In the genomic region with DNA sequence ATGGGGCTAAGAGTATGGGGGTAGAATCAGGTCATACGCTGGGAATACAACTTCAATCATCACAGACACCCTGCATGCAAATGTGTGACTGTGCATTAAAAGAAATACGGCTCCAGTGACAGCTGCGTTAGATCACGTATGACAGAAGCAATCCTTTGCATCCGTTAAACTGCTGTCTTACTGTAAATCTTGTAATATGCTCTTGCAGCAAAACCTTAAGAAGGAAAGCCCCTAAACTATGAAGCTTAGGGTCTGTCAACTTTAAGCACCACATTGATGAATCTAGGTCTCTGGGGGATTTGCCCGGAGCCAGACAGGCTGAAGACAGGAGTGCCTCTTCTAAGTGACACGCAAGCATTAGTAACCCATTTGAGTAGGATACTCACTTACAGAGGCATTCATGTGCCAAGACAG, we compare ENCODE assay signal across 13 cellular contexts.
A peak's percentile ranks its signal among the peaks of the same experiment; 100 is the strongest.
DNase-seq lines count a peak whose midpoint lies in the region; ATAC-seq and TF ChIP-seq lines count a peak whose summit lies in the region.
"Had no signal": no experiment of that assay in that cellular context is flagged by ENCODE, and none has a peak within 500 bp of the region (broad histone marks: within the 10 kb centered on the region; RNA-seq: fewer than 3 reads in every experiment).

No MANE protein-coding gene starts in this region.

- no peak overlapping the region for H2AFZ ChIP-seq in mesenchymal stem cell (ENCODE audit: low read depth, low read length)

- no peak overlapping the region for H3K9ac ChIP-seq in mesenchymal stem cell (ENCODE audit: low read length)

- H3K27me3 ChIP-seq in heart right ventricle = no peaks in the 10 kb centered on the region
- no peaks in the 10 kb centered on the region for H3K27me3 ChIP-seq in right atrium auricular region
- H3K27me3 ChIP-seq in mesenchymal stem cell (ENCODE audit: control insufficient read depth in 1 of 2, insufficient read depth in 1 of 2, low read length in 2 of 2) = no peaks in the 10 kb centered on the region

- H2BK15ac ChIP-seq in mesenchymal stem cell (ENCODE audit: low read depth, poor library complexity, severe bottlenecking) = no peak overlapping the region

- H3K4me1 ChIP-seq in heart right ventricle (peaks cover 36 to 96% (median 82%) of the 10 kb centered on the region in 9 donors), right atrium auricular region (peaks cover 0 to 78% of the 10 kb centered on the region in 2 donors), mesenchymal stem cell (ENCODE audit: control insufficient read depth, insufficient read depth, low read depth, low read length) (peaks cover 14% of the 10 kb centered on the region)

- H2BK12ac ChIP-seq in mesenchymal stem cell (ENCODE audit: low read length in 2 of 2) = no peak overlapping the region

- TF ChIP-seq CTCF in heart right ventricle (IDR thresholded peaks at IDR 0.05) (no peak), right atrium auricular region (IDR thresholded peaks at IDR 0.05) (no peak)

- no peak overlapping the region for H3K4me3 Mint-ChIP-seq in activated T-helper 17 cell treated with anti-CD3 and anti-CD28 coated beads, Interleukin-2, amount 50 U/mL, for 72 hours
- H3K4me3 Mint-ChIP-seq: endodermal cell had no signal

- intact Hi-C loops in heart right ventricle (cut with DNase I) = loop anchor here in 7 of 10 donors (5.0 to 10.0 kb wide), 7 partner anchors 34 to 434 kb away; no protein-coding TSS in a partner anchor

- H3K36me3 Mint-ChIP-seq in activated T-helper 17 cell treated with anti-CD3 and anti-CD28 coated beads, Interleukin-2, amount 50 U/mL, for 72 hours (ENCODE audit: low read depth) = peaks cover 80% of the 10 kb centered on the region

- H3K18ac ChIP-seq in mesenchymal stem cell (ENCODE audit: low read depth in 1 of 2, low read length in 2 of 2) = no peak overlapping the region

- H2BK120ac ChIP-seq in mesenchymal stem cell (ENCODE audit: low read depth, low read length) = no peak overlapping the region

- H2AK5ac ChIP-seq in mesenchymal stem cell (ENCODE audit: low read length, severe bottlenecking) = no peak overlapping the region

- peaks cover 13% of the 10 kb centered on the region for H3K79me1 ChIP-seq in mesenchymal stem cell (replicated peaks; ENCODE audit: low read length, poor library complexity, severe bottlenecking)

- H3K4me1 Mint-ChIP-seq in activated T-helper 17 cell treated with anti-CD3 and anti-CD28 coated beads, Interleukin-2, amount 50 U/mL, for 72 hours = peaks cover 13% of the 10 kb centered on the region

- no peak overlapping the region for H2BK5ac ChIP-seq in mesenchymal stem cell (ENCODE audit: low read depth, low read length, poor library complexity, severe bottlenecking)

- H3K27ac ChIP-seq in heart right ventricle (peak overlapping the region; percentile 1 to 95 (median 65)), right atrium auricular region (peak overlapping the region in 1 of 2 donors; percentile 54), mesenchymal stem cell (ENCODE audit: low read length, poor library complexity, severe bottlenecking) (no peak overlapping the region)
- H3K27ac ChIP-seq: VCaP had no signal

- WGBS in heart right ventricle, 2 donors = 43 to 46% methylated on average over 7 of the region's 7 CpGs
- 60% methylated on average over 7 of the region's 7 CpGs for WGBS in mesenchymal stem cell

- H3K4me2 ChIP-seq in mesenchymal stem cell (ENCODE audit: low read length, poor library complexity, severe bottlenecking) = no peak overlapping the region

- H3K9me3 ChIP-seq in heart right ventricle (no peaks in the 10 kb centered on the region), right atrium auricular region (no peaks in the 10 kb centered on the region), mesenchymal stem cell (ENCODE audit: control insufficient read depth, low read length) (no peaks in the 10 kb centered on the region)

- no peak overlapping the region for H3K14ac ChIP-seq in mesenchymal stem cell (ENCODE audit: low read length in 2 of 2)

- H3K4me3 ChIP-seq in heart right ventricle (no peak overlapping the region), right atrium auricular region (no peak overlapping the region), mesenchymal stem cell (ENCODE audit: insufficient read depth in 1 of 2, low read depth in 1 of 2, low read length in 2 of 2) (no peak overlapping the region)

- H3K9me3 Mint-ChIP-seq in activated T-helper 17 cell treated with anti-CD3 and anti-CD28 coated beads, Interleukin-2, amount 50 U/mL, for 72 hours = no peaks in the 10 kb centered on the region
- H3K9me3 Mint-ChIP-seq: endodermal cell had no signal

- no peaks in the 10 kb centered on the region for H3K27me3 Mint-ChIP-seq in activated T-helper 17 cell treated with anti-CD3 and anti-CD28 coated beads, Interleukin-2, amount 50 U/mL, for 72 hours

- no peak for ATAC-seq in heart right ventricle
- no peak for ATAC-seq in activated T-helper 17 cell treated with anti-CD3 and anti-CD28 coated beads, Interleukin-2, amount 50 U/mL, for 72 hours (replicated peaks)
- ATAC-seq in HG02840 (IDR thresholded peaks at IDR 0.05; ENCODE audit: low FRiP score, unreplicated experiment) = no peak

- no peak overlapping the region for H3K23ac ChIP-seq in mesenchymal stem cell (ENCODE audit: low read length in 2 of 2)

- DNase-seq in heart right ventricle (no peak), right atrium auricular region (ENCODE audit: low spot score) (no peak), mesenchymal stem cell (peak; percentile 89), ureter (ENCODE audit: low spot score) (peak; percentile 12), epidermal melanocyte (ENCODE audit: insufficient read length, low spot score) (no peak)
- no peak for DNase-seq in effector CD8-positive, alpha-beta T cell (lab: John Stamatoyannopoulos, UW)
- DNase-seq: activated T-cell treated with anti-CD3 and anti-CD28 coated beads for 4 hours; endodermal cell; mesendoderm; stimulated activated CD4-positive, alpha-beta T cell treated with anti-CD3 and anti-CD28 coated beads, Interleukin-1b, Interleukin-23, amount 100 ng/mL, for 48 hours had no signal

- H3K4ac ChIP-seq in mesenchymal stem cell (ENCODE audit: low read depth in 1 of 2, low read length in 2 of 2) = no peak overlapping the region

- H4K91ac ChIP-seq in mesenchymal stem cell (ENCODE audit: low read length) = no peak overlapping the region

- peaks cover 0 to 97% (median 36%) of the 10 kb centered on the region in 9 donors for H3K36me3 ChIP-seq in heart right ventricle
- H3K36me3 ChIP-seq in right atrium auricular region = peaks cover 33% of the 10 kb centered on the region
- H3K36me3 ChIP-seq in mesenchymal stem cell (ENCODE audit: control insufficient read depth in 1 of 2, insufficient read depth in 2 of 2, low read depth in 1 of 2, low read length in 2 of 2) = peaks cover 28 to 84% of the 10 kb centered on the region in 2 experiments

- H3K27ac Mint-ChIP-seq in activated T-helper 17 cell treated with anti-CD3 and anti-CD28 coated beads, Interleukin-2, amount 50 U/mL, for 72 hours = peak overlapping the region; percentile 2
- H3K27ac Mint-ChIP-seq: endodermal cell had no signal

- no peak overlapping the region for H4K8ac ChIP-seq in mesenchymal stem cell (ENCODE audit: low read length)

Comparison
In these comparisons a context has a peak if more than half of its experiments do, and no peak if none do; other contexts are left out.
1. DNase-seq: peak in mesenchymal stem cell (single experiment) and ureter (single experiment); none in heart right ventricle (0 of 2), right atrium auricular region (single experiment), effector CD8-positive, alpha-beta T cell (single experiment) and epidermal melanocyte (single experiment).